Comparison of ENCODE assay signal across 12 cellular contexts in the genomic region with DNA sequence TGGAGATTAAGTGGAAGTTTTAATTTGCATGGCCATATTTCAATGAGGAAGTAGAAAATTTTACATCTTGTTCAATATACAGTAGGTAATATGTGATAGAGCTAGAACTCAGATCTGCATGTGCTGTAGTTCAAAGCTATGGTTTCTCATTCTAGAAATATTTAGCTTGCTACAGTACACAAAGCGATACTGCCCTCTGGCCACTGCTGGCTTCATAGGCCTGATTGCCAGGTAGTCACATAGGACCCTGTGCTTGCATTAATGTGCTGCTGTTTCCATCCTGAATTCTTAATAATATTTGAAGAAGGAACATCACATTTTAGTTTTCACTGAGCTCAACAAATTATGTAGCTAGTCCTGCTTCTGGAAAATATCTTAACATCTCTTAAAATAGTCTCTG.
DNase-seq lines count a peak whose midpoint lies in the region; ATAC-seq and TF ChIP-seq lines count a peak whose summit lies in the region.
"Had no signal": no experiment of that assay in that cellular context is flagged by ENCODE, and none has a peak within 500 bp of the region (broad histone marks: within the 10 kb centered on the region; RNA-seq: fewer than 3 reads in every experiment).

No MANE protein-coding gene starts in this region.

- no peak overlapping the region for H2BK20ac ChIP-seq in IMR-90 (ENCODE audit: low read depth, low read length)

- H3K36me3 Mint-ChIP-seq in CD8-positive, alpha-beta T cell: no peaks in the 10 kb centered on the region
- H3K36me3 Mint-ChIP-seq: CD4-positive, alpha-beta memory T cell had no signal

- no peak overlapping the region for H3K18ac ChIP-seq in IMR-90 (ENCODE audit: low read depth, low read length)

- no peak for TF ChIP-seq EP300 in sigmoid colon (IDR thresholded peaks at IDR 0.05)

- H3K36me3 ChIP-seq in BJ (ENCODE audit: control insufficient read depth, insufficient read depth, low read length) (no peaks in the 10 kb centered on the region), IMR-90 (ENCODE audit: control insufficient read depth, insufficient read depth, low read length) (no peaks in the 10 kb centered on the region), sigmoid colon (no peaks in the 10 kb centered on the region)
- no peaks in the 10 kb centered on the region for H3K36me3 ChIP-seq in CD8-positive, alpha-beta T cell (ENCODE audit: insufficient read depth, low read length)

- H3K4me1 ChIP-seq in IMR-90 (ENCODE audit: control insufficient read depth, insufficient read depth, low read length): no peaks in the 10 kb centered on the region
- no peaks in the 10 kb centered on the region for H3K4me1 ChIP-seq in sigmoid colon
- H3K4me1 ChIP-seq in CD8-positive, alpha-beta T cell (ENCODE audit: insufficient read depth, low read length): no peaks in the 10 kb centered on the region

- in situ Hi-C loops in IMR-90 (cut with MboI; ENCODE audit: low sequenced_read_pairs) (no loop called here), astrocyte of the cerebellum (cut with HindIII; ENCODE audit: low sequenced_read_pairs) (no loop called here)

- H3K27me3 ChIP-seq in BJ (ENCODE audit: control insufficient read depth, insufficient read depth, low read length): no peaks in the 10 kb centered on the region
- H3K27me3 ChIP-seq in IMR-90 (ENCODE audit: control insufficient read depth, insufficient read depth, low read length): no peaks in the 10 kb centered on the region; the same call in 1 of the 2 replicates
- no peaks in the 10 kb centered on the region for H3K27me3 ChIP-seq in sigmoid colon
- no peaks in the 10 kb centered on the region for H3K27me3 ChIP-seq in CD8-positive, alpha-beta T cell (ENCODE audit: insufficient read depth, low read length)

- H2AFZ ChIP-seq in IMR-90 (replicated peaks; ENCODE audit: low read length, poor library complexity): no peak overlapping the region

- H3K27ac ChIP-seq in IMR-90 (ENCODE audit: insufficient read depth, low read length): no peak overlapping the region
- no peak overlapping the region for H3K27ac ChIP-seq in sigmoid colon
- no peak overlapping the region for H3K27ac ChIP-seq in CD8-positive, alpha-beta T cell (ENCODE audit: low read depth, low read length)

- no CpG with 5 or more reads among the region's 1 CpG for WGBS in IMR-90 (ENCODE audit: extremely low coverage in 2 of 2, insufficient read length in 1 of 2), 2 experiments
- 97% methylated on average over 1 of the region's 1 CpG for WGBS in sigmoid colon, 2 donors

- ATAC-seq in IMR-90 (ENCODE audit: low read depth) (peak; percentile 77), HG02870 (IDR thresholded peaks at IDR 0.05; ENCODE audit: unreplicated experiment) (no peak)
- ATAC-seq in CD8-positive, alpha-beta T cell: no peak
- ATAC-seq: left ventricle myocardium superior had no signal

- DNase-seq in BJ (ENCODE audit: low read depth): no peak
- DNase-seq in IMR-90: peak; percentile 33
- no peak for DNase-seq in astrocyte of the cerebellum (ENCODE audit: low read depth)
- DNase-seq in iPS-NIHi7 (ENCODE audit: extremely low spot score): peak; percentile 27
- no peak for DNase-seq in NCI-H1417 treated with DMSO at 0.1 percent for 48 hours (lab: John Stamatoyannopoulos, UW)
- DNase-seq in sigmoid colon: no peak
- no peak for DNase-seq in CD8-positive, alpha-beta T cell
- DNase-seq: CD4-positive, alpha-beta memory T cell; left ventricle myocardium superior; NCI-H446 treated with DMSO at 0.1 percent for 48 hours had no signal

- TF ChIP-seq CTCF in BJ (IDR thresholded peaks at IDR 0.05; ENCODE audit: insufficient read depth, low read depth, low read length): peak; percentile 35
- peak; percentile 28; the same call in 1 of the 2 replicates for TF ChIP-seq CTCF in IMR-90 (conservative IDR thresholded peaks at IDR 0.05; ENCODE audit: low read depth, low read length)
- peak; percentile 40 for TF ChIP-seq CTCF in astrocyte of the cerebellum (IDR thresholded peaks at IDR 0.05; ENCODE audit: low read depth, low read length, missing control alignments)
- no peak for TF ChIP-seq CTCF in sigmoid colon (IDR thresholded peaks at IDR 0.05)
- TF ChIP-seq CTCF in CD8-positive, alpha-beta T cell (IDR thresholded peaks at IDR 0.05): no peak

- H3K4ac ChIP-seq in IMR-90 (ENCODE audit: low read depth, low read length): no peak overlapping the region

- H2AK5ac ChIP-seq in IMR-90 (ENCODE audit: low read depth, low read length): no peak overlapping the region

- H3K9me1 ChIP-seq in IMR-90 (ENCODE audit: insufficient read depth, low read length): no peaks in the 10 kb centered on the region; the same call in 1 of the 2 replicates

- no peak overlapping the region for H2BK120ac ChIP-seq in IMR-90 (ENCODE audit: low read depth, low read length)

- CTCF ChIA-PET in BJ (lab: Yijun Ruan, JAX) (interaction anchor here (0.6 to 1.1 kb wide), 3 partner anchors 9 to 166 kb away, joined by 3 read pairs; no protein-coding TSS in a partner anchor), IMR-90 (lab: Yijun Ruan, JAX) (interaction anchor here (0.6 to 1.5 kb wide), 8 partner anchors 8 to 195 kb away, joined by 3 to 8 read pairs (median 5); no protein-coding TSS in a partner anchor)
- CTCF ChIA-PET in CD8-positive, alpha-beta T cell (lab: Charles Lee): no interaction called here

- no peak overlapping the region for H3K4me3 Mint-ChIP-seq in CD8-positive, alpha-beta T cell
- H3K4me3 Mint-ChIP-seq: CD4-positive, alpha-beta memory T cell; dendritic cell treated with granulocyte-macrophage colony-stimulating factor and Interleukin-4, amounts not matched to agents 40 ng/mL and 50 ng/mL, for 4 days had no signal

- no peak overlapping the region for H3K9ac ChIP-seq in IMR-90 (ENCODE audit: low read depth, low read length)

- H3K23ac ChIP-seq in IMR-90 (ENCODE audit: low read depth, low read length): no peak overlapping the region

- H3K14ac ChIP-seq in IMR-90 (replicated peaks; ENCODE audit: low read depth, low read length): no peak overlapping the region

- no peak overlapping the region for H4K91ac ChIP-seq in IMR-90 (ENCODE audit: insufficient read depth, low read depth, low read length)

- POLR2A ChIA-PET in BJ (lab: Charles Lee): no interaction called here
- POLR2A ChIA-PET in IMR-90 (lab: Charles Lee; ENCODE audit: unreplicated experiment): no interaction called here
- POLR2A ChIA-PET in CD8-positive, alpha-beta T cell (lab: Charles Lee): no interaction called here

- H3K27me3 Mint-ChIP-seq in CD8-positive, alpha-beta T cell (ENCODE audit: low read depth): peaks cover 5% of the 10 kb centered on the region
- H3K27me3 Mint-ChIP-seq: dendritic cell treated with granulocyte-macrophage colony-stimulating factor and Interleukin-4, amounts not matched to agents 40 ng/mL and 50 ng/mL, for 4 days had no signal

- dilution Hi-C loops in IMR-90 (cut with HindIII; ENCODE audit: low sequenced_read_pairs, unreplicated experiment): no loop called here

- H3K27ac Mint-ChIP-seq in CD8-positive, alpha-beta T cell: no peak overlapping the region
- H3K27ac Mint-ChIP-seq: CD4-positive, alpha-beta memory T cell; dendritic cell treated with granulocyte-macrophage colony-stimulating factor and Interleukin-4, amounts not matched to agents 40 ng/mL and 50 ng/mL, for 4 days had no signal

- no peaks in the 10 kb centered on the region for H3K4me1 Mint-ChIP-seq in CD8-positive, alpha-beta T cell (ENCODE audit: low read depth)
- H3K4me1 Mint-ChIP-seq: CD4-positive, alpha-beta memory T cell had no signal

- TF ChIP-seq RAD21 in IMR-90 (IDR thresholded peaks at IDR 0.05; ENCODE audit: low read length): peak; percentile 39; the same call in 1 of the 2 replicates

- TF ChIP-seq POLR2A in IMR-90 (IDR thresholded peaks at IDR 0.05; ENCODE audit: low read depth, low read length) (no peak), sigmoid colon (IDR thresholded peaks at IDR 0.05) (no peak)

- H4K20me1 ChIP-seq in IMR-90 (ENCODE audit: insufficient read depth, low read length): no peaks in the 10 kb centered on the region

- intact Hi-C loops in IMR-90 (cut with micrococcal nuclease) (no loop called here), sigmoid colon (cut with DNase I) (no loop called here)
- intact Hi-C loops in CD8-positive, alpha-beta T cell (cut with DNase I, micrococcal nuclease): no loop called here

- no peaks in the 10 kb centered on the region for H3K79me1 ChIP-seq in IMR-90 (ENCODE audit: low read depth in 1 of 2, low read length in 2 of 2)

- no peak overlapping the region for H2AK9ac ChIP-seq in IMR-90 (replicated peaks; ENCODE audit: low read depth, low read length, poor library complexity)

- H3K9me3 Mint-ChIP-seq in CD8-positive, alpha-beta T cell: no peaks in the 10 kb centered on the region

- no peak overlapping the region for H4K8ac ChIP-seq in IMR-90 (ENCODE audit: low read depth in 2 of 2, low read length in 2 of 2)

- no peak overlapping the region for H2BK5ac ChIP-seq in IMR-90 (ENCODE audit: low read depth, low read length, poor library complexity, severe bottlenecking)

- H3K56ac ChIP-seq in IMR-90 (ENCODE audit: extremely low read depth, insufficient read depth, low read length): no peak overlapping the region

- no TSS peak for BruUV-seq in IMR-90 (replicated peaks; lab: Mats Ljungman, UMichigan)

- no peak overlapping the region for H3K4me2 ChIP-seq in IMR-90 (ENCODE audit: low read depth, low read length)

- no peak overlapping the region for H3K4me3 ChIP-seq in BJ (ENCODE audit: low read depth, low read length)
- H3K4me3 ChIP-seq in IMR-90 (ENCODE audit: insufficient read depth, low read depth, low read length): no peak overlapping the region
- no peak overlapping the region for H3K4me3 ChIP-seq in astrocyte of the cerebellum (ENCODE audit: low read depth, low read length)
- H3K4me3 ChIP-seq in sigmoid colon: no peak overlapping the region
- no peak overlapping the region for H3K4me3 ChIP-seq in CD8-positive, alpha-beta T cell (ENCODE audit: low read depth, low read length)

- no peak overlapping the region for H4K5ac ChIP-seq in IMR-90 (ENCODE audit: low read depth, low read length)

- no peak overlapping the region for H2BK15ac ChIP-seq in IMR-90 (ENCODE audit: low read depth, low read length)

- H3K9me3 ChIP-seq in IMR-90 (ENCODE audit: control insufficient read depth, insufficient read depth, low read length): no peaks in the 10 kb centered on the region
- no peaks in the 10 kb centered on the region for H3K9me3 ChIP-seq in sigmoid colon
- no peaks in the 10 kb centered on the region for H3K9me3 ChIP-seq in CD8-positive, alpha-beta T cell (ENCODE audit: low read length)

TF ChIP-seq in IMR-90, 13 proteins besides CTCF, POLR2A, EP300 and RAD21 (continues in another document):
- TF ChIP-seq, protein P1, sequence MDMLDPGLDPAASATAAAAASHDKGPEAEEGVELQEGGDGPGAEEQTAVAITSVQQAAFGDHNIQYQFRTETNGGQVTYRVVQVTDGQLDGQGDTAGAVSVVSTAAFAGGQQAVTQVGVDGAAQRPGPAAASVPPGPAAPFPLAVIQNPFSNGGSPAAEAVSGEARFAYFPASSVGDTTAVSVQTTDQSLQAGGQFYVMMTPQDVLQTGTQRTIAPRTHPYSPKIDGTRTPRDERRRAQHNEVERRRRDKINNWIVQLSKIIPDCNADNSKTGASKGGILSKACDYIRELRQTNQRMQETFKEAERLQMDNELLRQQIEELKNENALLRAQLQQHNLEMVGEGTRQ (IDR thresholded peaks at IDR 0.05; ENCODE audit: low read depth, low read length): no peak
- TF ChIP-seq CHD1 (IDR thresholded peaks at IDR 0.05; ENCODE audit: low read depth, low read length) (no peak), RFX5 (IDR thresholded peaks at IDR 0.05; ENCODE audit: low read depth, low read length) (no peak), CEBPB (IDR thresholded peaks at IDR 0.05; ENCODE audit: low read depth, low read length) (no peak)

Comparison
In these comparisons a context has a peak if more than half of its experiments do, and no peak if none do; other contexts are left out.
1. DNase-seq: peak in IMR-90 (single experiment) and iPS-NIHi7 (single experiment); none in BJ (single experiment), astrocyte of the cerebellum (single experiment), NCI-H1417 treated with DMSO at 0.1 percent for 48 hours (single experiment), sigmoid colon (single experiment) and CD8-positive, alpha-beta T cell (0 of 7).
2. CTCF ChIP-seq: peak in BJ (single experiment), IMR-90 (single experiment) and astrocyte of the cerebellum (single experiment); none in sigmoid colon (0 of 4) and CD8-positive, alpha-beta T cell (single experiment).